ENCODE assay signal across 11 cellular contexts in genomic region chr15:60424006-60424405, GRCh38. TPM values are rescaled to one million over a fixed set of nuclear protein-coding genes. Genes with fewer than 3 reads are reported as not detected.
A peak's percentile ranks its signal among the peaks of the same experiment; 100 is the strongest.
DNase-seq lines count a peak whose midpoint lies in the region; ATAC-seq, FAIRE-seq and TF ChIP-seq lines count a peak whose summit lies in the region.
"Had no signal": no experiment of that assay in that cellular context is flagged by ENCODE, and none has a peak within 500 bp of the region (broad histone marks: within the 10 kb centered on the region; RNA-seq: fewer than 3 reads in every experiment).

No MANE protein-coding gene starts in this region.

- peak overlapping the region; percentile 2 for H3K27ac Mint-ChIP-seq in activated naive CD4-positive, alpha-beta T cell treated with anti-CD3 and anti-CD28 coated beads, Interleukin-2, amount 50 U/mL, for 24 hours
- peak overlapping the region; percentile 97 for H3K27ac Mint-ChIP-seq in astrocyte (ENCODE audit: unreplicated experiment)

- no peaks in the 10 kb centered on the region for H3K27me3 Mint-ChIP-seq in activated naive CD4-positive, alpha-beta T cell treated with anti-CD3 and anti-CD28 coated beads, Interleukin-2, amount 50 U/mL, for 24 hours
- H3K27me3 Mint-ChIP-seq in astrocyte (ENCODE audit: low read depth, unreplicated experiment) = no peaks in the 10 kb centered on the region

- H3K27me3 ChIP-seq in astrocyte (ENCODE audit: insufficient read depth, low read length) = no peaks in the 10 kb centered on the region
- H3K27me3 ChIP-seq in tibial nerve = no peaks in the 10 kb centered on the region
- H3K27me3 ChIP-seq in mesendoderm (ENCODE audit: insufficient read depth, low read length, poor library complexity) = no peaks in the 10 kb centered on the region
- H3K27me3 ChIP-seq: esophagus squamous epithelium, spleen had no signal

- no peaks in the 10 kb centered on the region for H3K9me3 ChIP-seq in astrocyte (ENCODE audit: insufficient read depth, low read depth, low read length)
- H3K9me3 ChIP-seq in mesodermal cell (ENCODE audit: control insufficient read depth, low read length) = no peaks in the 10 kb centered on the region
- H3K9me3 ChIP-seq in tibial nerve = no peaks in the 10 kb centered on the region
- H3K9me3 ChIP-seq: esophagus squamous epithelium, spleen had no signal

- H3K79me2 ChIP-seq in astrocyte (ENCODE audit: insufficient read depth, low read length) (no peaks in the 10 kb centered on the region), mesendoderm (ENCODE audit: control insufficient read depth, insufficient read depth, low read length) (no peaks in the 10 kb centered on the region)

- H3K27ac ChIP-seq in astrocyte (ENCODE audit: low read depth, low read length) (peak overlapping the region; percentile 69), mesodermal cell (ENCODE audit: low read depth, low read length, severe bottlenecking) (peak overlapping the region; percentile 60), tibial nerve (peak overlapping the region in 3 of 4 donors; percentile 43 to 80 (median 68)), mesendoderm (ENCODE audit: low read depth, low read length) (no peak overlapping the region)

- H3K36me3 Mint-ChIP-seq in activated naive CD4-positive, alpha-beta T cell treated with anti-CD3 and anti-CD28 coated beads, Interleukin-2, amount 50 U/mL, for 24 hours = peaks cover 13% of the 10 kb centered on the region
- no peaks in the 10 kb centered on the region for H3K36me3 Mint-ChIP-seq in astrocyte (ENCODE audit: low read depth, unreplicated experiment)

- no peaks in the 10 kb centered on the region for H3K4me1 Mint-ChIP-seq in activated naive CD4-positive, alpha-beta T cell treated with anti-CD3 and anti-CD28 coated beads, Interleukin-2, amount 50 U/mL, for 24 hours
- H3K4me1 Mint-ChIP-seq in astrocyte (ENCODE audit: low read depth, unreplicated experiment) = peaks cover 56% of the 10 kb centered on the region

- no peak overlapping the region for H3K18ac ChIP-seq in mesendoderm (ENCODE audit: low read length)

- H3K56ac ChIP-seq in mesendoderm (ENCODE audit: low read length) = no peak overlapping the region

- no peak overlapping the region for H2BK15ac ChIP-seq in mesendoderm (replicated peaks; ENCODE audit: low read depth)

- ATAC-seq in GM19452 (IDR thresholded peaks at IDR 0.05; ENCODE audit: unreplicated experiment) = no peak

- H3K9me3 Mint-ChIP-seq in activated naive CD4-positive, alpha-beta T cell treated with anti-CD3 and anti-CD28 coated beads, Interleukin-2, amount 50 U/mL, for 24 hours = no peaks in the 10 kb centered on the region
- no peaks in the 10 kb centered on the region for H3K9me3 Mint-ChIP-seq in astrocyte (ENCODE audit: unreplicated experiment)

- peaks cover 2% of the 10 kb centered on the region for H3K36me3 ChIP-seq in astrocyte (ENCODE audit: insufficient read depth, low read length)
- peaks cover 6% of the 10 kb centered on the region for H3K36me3 ChIP-seq in mesodermal cell (ENCODE audit: control insufficient read depth, insufficient read depth, low read length)
- H3K36me3 ChIP-seq in tibial nerve = no peaks in the 10 kb centered on the region
- no peaks in the 10 kb centered on the region for H3K36me3 ChIP-seq in mesendoderm (ENCODE audit: control insufficient read depth, insufficient read depth, low read length)

- H3K79me1 ChIP-seq in mesendoderm (ENCODE audit: low read length) = no peaks in the 10 kb centered on the region

- H3K4me2 ChIP-seq in astrocyte (ENCODE audit: low read length) (peak overlapping the region; percentile 71), mesendoderm (ENCODE audit: low read length) (no peak overlapping the region)

- peaks cover 42% of the 10 kb centered on the region for H3K4me1 ChIP-seq in astrocyte (ENCODE audit: insufficient read depth, low read length)
- H3K4me1 ChIP-seq in mesodermal cell (ENCODE audit: control insufficient read depth, insufficient read depth, low read length, poor library complexity, severe bottlenecking) = peaks cover 27% of the 10 kb centered on the region
- H3K4me1 ChIP-seq in tibial nerve = peaks cover 0 to 58% (median 10%) of the 10 kb centered on the region in 4 donors
- no peaks in the 10 kb centered on the region for H3K4me1 ChIP-seq in mesendoderm (ENCODE audit: control insufficient read depth, low read depth, low read length)

- 92 to 94% methylated on average over 1 of the region's 1 CpG for WGBS in mesodermal cell (ENCODE audit: insufficient coverage in 2 of 2), 2 experiments
- 88 to 93% methylated on average over 1 of the region's 1 CpG for WGBS in tibial nerve, 2 donors
- 100% methylated on average over 1 of the region's 1 CpG for WGBS in mesendoderm (ENCODE audit: extremely low coverage, insufficient coverage, low lambda C conversion rate)

- H2AFZ ChIP-seq in astrocyte (ENCODE audit: low read depth, low read length) = no peak overlapping the region

- H4K5ac ChIP-seq in mesendoderm (ENCODE audit: low read length) = no peak overlapping the region

- H3K4ac ChIP-seq in mesendoderm (ENCODE audit: low read depth, low read length) = no peak overlapping the region

- H4K8ac ChIP-seq in mesendoderm (ENCODE audit: low read depth, low read length) = no peak overlapping the region

- H3K4me3 ChIP-seq in astrocyte (ENCODE audit: insufficient read depth, low read depth, low read length) = no peak overlapping the region
- no peak overlapping the region for H3K4me3 ChIP-seq in mesodermal cell (ENCODE audit: extremely low read depth, insufficient read depth, low read length, poor library complexity, severe bottlenecking)
- H3K4me3 ChIP-seq in tibial nerve = no peak overlapping the region
- no peak overlapping the region for H3K4me3 ChIP-seq in mesendoderm (ENCODE audit: low read length)
- H3K4me3 ChIP-seq: esophagus squamous epithelium, spleen had no signal

- FAIRE-seq in astrocyte (lab: Jason Lieb, UNC) = no peak

- H2BK120ac ChIP-seq in mesendoderm (ENCODE audit: low read depth, low read length) = no peak overlapping the region

- H2BK5ac ChIP-seq in mesendoderm (ENCODE audit: low read length) = no peak overlapping the region

- TF ChIP-seq POLR2A in tibial nerve (IDR thresholded peaks at IDR 0.05) = no peak

- H3K9ac ChIP-seq in astrocyte (ENCODE audit: low read length) (peak overlapping the region; percentile 32), mesendoderm (ENCODE audit: low read length) (no peak overlapping the region)

- no peak overlapping the region for H3K23ac ChIP-seq in mesendoderm (ENCODE audit: low read length)

- no peaks in the 10 kb centered on the region for H4K20me1 ChIP-seq in astrocyte (ENCODE audit: insufficient read depth, low read length)

- no peak for TF ChIP-seq EP300 in tibial nerve (IDR thresholded peaks at IDR 0.05)

- TF ChIP-seq CTCF in astrocyte (IDR thresholded peaks at IDR 0.05; ENCODE audit: insufficient read depth, low read depth, low read length) (no peak), tibial nerve (IDR thresholded peaks at IDR 0.05) (no peak)

- no peak overlapping the region for H3K4me3 Mint-ChIP-seq in activated naive CD4-positive, alpha-beta T cell treated with anti-CD3 and anti-CD28 coated beads, Interleukin-2, amount 50 U/mL, for 24 hours
- H3K4me3 Mint-ChIP-seq in astrocyte (ENCODE audit: unreplicated experiment) = peak overlapping the region; percentile 55

- DNase-seq in activated naive CD4-positive, alpha-beta T cell (lab: John Stamatoyannopoulos, UW) = no peak
- DNase-seq in astrocyte (ENCODE audit: low read depth) (no peak), tibial nerve (ENCODE audit: low spot score in 2 of 2) (no peak), HT-29 (ENCODE audit: low spot score) (no peak), mesendoderm (no peak)
- DNase-seq: activated T-cell treated with anti-CD3 and anti-CD28 coated beads, Interleukin-2, amount 50 U/mL, for 48 hours; esophagus squamous epithelium; spleen had no signal

- no peak overlapping the region for H2AK5ac ChIP-seq in mesendoderm (ENCODE audit: low read length)

RNA-seq across cellular contexts. Expression of gene ANXA2, which starts 26.2 kb away (rescaled TPM):
- total RNA-seq in astrocyte (2,269 and 2,599 TPM in 2 replicates), tibial nerve (1,000 to 10,000 TPM in 2 of 4 donors, 100 to 1,000 TPM in 2; 747 to 1,181 (median 1,009) TPM)
- polyA plus RNA-seq in mesodermal cell (2013, experiment 1 of 2) = 1,317 TPM
- 1,257 TPM for polyA plus RNA-seq in mesodermal cell (2013, experiment 2 of 2)
- 1,535 and 1,670 TPM in 2 replicates for total RNA-seq in HT-29 (2014; rRNA removed; shearing (Covaris generic))
- polyA plus RNA-seq in mesendoderm (2013, experiment 1 of 2) = 433 TPM
- polyA plus RNA-seq in mesendoderm (2013, experiment 2 of 2) = 451 TPM

RNA-seq across cellular contexts. Expression of gene ICE2, which starts 54.9 kb away (rescaled TPM):
- total RNA-seq in astrocyte = 26.5 and 28.2 TPM in 2 replicates
- 45.4 TPM for polyA plus RNA-seq in mesodermal cell (2013, experiment 1 of 2)
- 56.0 TPM for polyA plus RNA-seq in mesodermal cell (2013, experiment 2 of 2)
- 10 to 100 TPM; 23.9 to 44.1 (median 26.0) TPM for total RNA-seq in tibial nerve
- total RNA-seq in HT-29 (2014; rRNA removed; shearing (Covaris generic)) = 12.3 and 30.7 TPM in 2 replicates
- polyA plus RNA-seq in mesendoderm (2013, experiment 1 of 2) = 40.1 TPM
- 41.5 TPM for polyA plus RNA-seq in mesendoderm (2013, experiment 2 of 2)
